Comparison of ENCODE assay signal across 8 cellular contexts in the genomic region with DNA sequence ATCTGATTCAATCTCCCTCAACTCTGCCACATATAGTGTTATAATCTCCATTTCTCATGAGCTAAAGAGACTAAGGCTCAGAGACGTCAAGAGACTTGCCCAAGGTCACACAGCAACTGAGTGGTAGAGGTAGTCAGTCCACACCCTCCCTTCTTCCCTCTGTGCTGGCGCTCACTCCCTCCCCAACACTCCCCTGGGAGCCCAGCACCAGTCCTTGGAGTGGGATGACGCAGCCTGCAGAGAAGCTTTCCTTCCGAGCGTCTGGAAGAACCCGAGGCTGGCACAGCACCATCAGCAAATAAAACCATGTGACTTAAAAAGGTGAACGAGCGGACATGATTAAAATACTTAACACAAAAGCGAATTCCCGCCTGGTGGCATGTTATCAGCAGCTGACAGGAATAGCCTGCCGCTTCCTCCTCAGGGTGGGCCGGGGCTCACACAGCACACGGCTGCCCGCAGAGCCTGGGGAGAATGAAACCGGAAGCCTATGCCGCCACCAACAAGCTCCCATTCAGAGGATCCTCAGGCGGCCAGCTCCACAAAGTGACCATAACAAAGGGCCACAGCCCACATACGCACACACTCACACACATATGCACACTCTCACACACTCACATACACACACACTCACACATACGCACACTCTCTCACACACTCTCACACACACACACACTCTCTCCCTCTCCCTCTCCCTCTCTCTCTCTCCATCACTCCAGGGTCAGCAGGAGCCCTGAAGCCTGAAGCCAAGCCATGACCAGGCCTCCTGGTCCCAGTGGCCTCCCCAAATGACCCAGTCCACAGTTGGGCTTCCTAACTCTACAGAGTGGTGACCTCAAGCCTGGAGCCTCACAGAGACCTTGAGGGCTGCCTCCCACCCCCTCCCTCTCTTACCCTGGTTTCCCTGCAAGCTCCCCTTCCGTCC.
DNase-seq lines count a peak whose midpoint lies in the region; ATAC-seq and TF ChIP-seq lines count a peak whose summit lies in the region.

No MANE protein-coding gene starts in this region.

- DNase-seq in DMS153 (lab: John Stamatoyannopoulos, UW) (peak; percentile 97), OCI-M2 (lab: John Stamatoyannopoulos, UW; ENCODE audit: unreplicated experiment) (peak; percentile 22), left lung (peak; percentile 88 to 89), SK-N-DZ (ENCODE audit: low spot score) (no peak)

- ATAC-seq in left lung = peak; percentile 82
- no peak for ATAC-seq in GM19467 (IDR thresholded peaks at IDR 0.05; ENCODE audit: unreplicated experiment)

- peak overlapping the region; percentile 66 to 72 for H3K9ac ChIP-seq in stomach smooth muscle (ENCODE audit: low read length in 2 of 2)

- no peak overlapping the region for H3K27ac ChIP-seq in HEK293 (ENCODE audit: extremely low read depth, low read depth, low read length)
- H3K27ac ChIP-seq in cingulate gyrus (ENCODE audit: low read depth, low read length) = peak overlapping the region; percentile 69
- peak overlapping the region; percentile 68 to 81 for H3K27ac ChIP-seq in left lung
- peak overlapping the region; percentile 89 for H3K27ac ChIP-seq in stomach smooth muscle (ENCODE audit: low read length)

- CTCF ChIA-PET in HEK293 (lab: Yijun Ruan, JAX) = no interaction called here

- POLR2A ChIA-PET in HEK293 (lab: Yijun Ruan, JAX) = no interaction called here

- H3K4me3 ChIP-seq in HEK293 (ENCODE audit: low read depth, low read length) = no peak overlapping the region
- H3K4me3 ChIP-seq in left lung = peak overlapping the region in 1 of 2 donors; percentile 32
- peak overlapping the region; percentile 29 to 69 for H3K4me3 ChIP-seq in stomach smooth muscle (ENCODE audit: low read length in 2 of 2)

- no peak for TF ChIP-seq CTCF in HEK293 (tag by site-specific recombination; IDR thresholded peaks at IDR 0.05)
- TF ChIP-seq CTCF in left lung (IDR thresholded peaks at IDR 0.05) = no peak

- H3K36me3 ChIP-seq in HEK293 (ENCODE audit: control insufficient read depth in 2 of 2, insufficient read depth in 1 of 2, low read length in 2 of 2) (no peaks in the 10 kb centered on the region), left lung (no peaks in the 10 kb centered on the region), stomach smooth muscle (ENCODE audit: control insufficient read depth in 2 of 2, insufficient read depth in 2 of 2, low read length in 2 of 2) (no peaks in the 10 kb centered on the region)

- intact Hi-C loops in left lung (cut with DNase I) = no loop called here

- H3K9me3 ChIP-seq in HEK293 (ENCODE audit: control insufficient read depth, insufficient read depth, low read depth, low read length) (no peaks in the 10 kb centered on the region), left lung (no peaks in the 10 kb centered on the region), stomach smooth muscle (ENCODE audit: control insufficient read depth in 2 of 2, low read length in 2 of 2) (no peaks in the 10 kb centered on the region)

- H3K27me3 ChIP-seq in left lung (no peaks in the 10 kb centered on the region), stomach smooth muscle (ENCODE audit: control insufficient read depth in 1 of 2, insufficient read depth in 2 of 2, low read length in 2 of 2) (no peaks in the 10 kb centered on the region)

- H3K4me1 ChIP-seq in HEK293 (ENCODE audit: control insufficient read depth, insufficient read depth, low read length) = no peaks in the 10 kb centered on the region
- peaks cover 33 to 82% of the 10 kb centered on the region in 2 donors for H3K4me1 ChIP-seq in left lung
- H3K4me1 ChIP-seq in stomach smooth muscle (ENCODE audit: control insufficient read depth, insufficient read depth, low read length) = peaks cover 49% of the 10 kb centered on the region

TF ChIP-seq in HEK293, 187 proteins besides CTCF, POLR2A, EP300 and RAD21:
- TF ChIP-seq ZNF677 (tag by site-specific recombination; IDR thresholded peaks at IDR 0.05) (no peak), ZIC2 (tag by site-specific recombination; IDR thresholded peaks at IDR 0.05) (peak; percentile 68), PRDM1 (tag by site-specific recombination; IDR thresholded peaks at IDR 0.05) (peak; percentile 86)
- TF ChIP-seq, protein P1, sequence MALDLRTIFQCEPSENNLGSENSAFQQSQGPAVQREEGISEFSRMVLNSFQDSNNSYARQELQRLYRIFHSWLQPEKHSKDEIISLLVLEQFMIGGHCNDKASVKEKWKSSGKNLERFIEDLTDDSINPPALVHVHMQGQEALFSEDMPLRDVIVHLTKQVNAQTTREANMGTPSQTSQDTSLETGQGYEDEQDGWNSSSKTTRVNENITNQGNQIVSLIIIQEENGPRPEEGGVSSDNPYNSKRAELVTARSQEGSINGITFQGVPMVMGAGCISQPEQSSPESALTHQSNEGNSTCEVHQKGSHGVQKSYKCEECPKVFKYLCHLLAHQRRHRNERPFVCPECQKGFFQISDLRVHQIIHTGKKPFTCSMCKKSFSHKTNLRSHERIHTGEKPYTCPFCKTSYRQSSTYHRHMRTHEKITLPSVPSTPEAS (tag by site-specific recombination; IDR thresholded peaks at IDR 0.05) = peak; percentile 92
